ENCODE assay signal across 1 cellular context in genomic region chr12:57465747-57466505, GRCh38.
TF ChIP-seq lines count a peak whose summit lies in the region.

No MANE protein-coding gene starts in this region.

TF ChIP-seq in K562, 482 proteins besides CTCF, POLR2A, EP300 and RAD21:
- no peak for TF ChIP-seq JUND (IDR thresholded peaks at IDR 0.05; ENCODE audit: borderline replicate concordance, low read depth, low read length)
- no peak for TF ChIP-seq JUND (tag; IDR thresholded peaks at IDR 0.05; ENCODE audit: borderline replicate concordance, low read depth, low read length)
- TF ChIP-seq SPI1 (IDR thresholded peaks at IDR 0.05; ENCODE audit: borderline replicate concordance, low read depth, low read length), result peak; percentile 5; the same call in 1 of the 2 replicates
- no peak for TF ChIP-seq PYGO2 (tag; IDR thresholded peaks at IDR 0.05)
TF ChIP-seq in K562: peak in this region for 1.
